In genomic region chr17:28405632-28406477, GRCh38 we compare ENCODE assay signal across 8 cellular contexts. TPM values are rescaled to one million over a fixed set of nuclear protein-coding genes. Genes with fewer than 3 reads are reported as not detected.
DNase-seq lines count a peak whose midpoint lies in the region; ATAC-seq and TF ChIP-seq lines count a peak whose summit lies in the region.

SLC46A1 (minus strand) TSS chr17:28406212; CDS start chr17:28406114, 98 bp downstream.

- H3K36me3 ChIP-seq in lung (ENCODE audit: control insufficient read depth in 2 of 2, insufficient read depth in 2 of 2, low read length in 2 of 2) = peaks cover 0 to 3% of the 10 kb centered on the region in 2 donors

- H3K36me3 Mint-ChIP-seq in Calu3 (ENCODE audit: insufficient read depth, unreplicated experiment) = peaks cover 15% of the 10 kb centered on the region

- intact Hi-C loops in Calu3 (cut with micrococcal nuclease; ENCODE audit: unreplicated experiment) = no loop called here

- peak within 1 kb of the TSS in 1 of 2 donors; percentile 44 for H3K27ac ChIP-seq in lung (ENCODE audit: low read depth in 1 of 2, low read length in 1 of 2)

- DNase-seq in Calu3 (peak; percentile 64), NCI-H1694 treated with DMSO at 0.1 percent for 48 hours (lab: John Stamatoyannopoulos, UW) (peak; percentile 45), ecto neural progenitor cell (ENCODE audit: low spot score) (peak; percentile 77), lung (ENCODE audit: low spot score) (peak; percentile 66), GM19240 (ENCODE audit: insufficient read length, low spot score) (no peak)
- DNase-seq in activated CD4-positive, alpha-beta T cell treated with anti-CD3 and anti-CD28 coated beads for 4 hours = peak; percentile 32 to 40
- peak; percentile 29 for DNase-seq in stimulated activated CD8-positive, alpha-beta memory T cell treated with anti-CD3 and anti-CD28 coated beads, Interleukin-12 subunit alpha, Interleukin-12 subunit beta, amount 100 ng/mL, for 4 hours (ENCODE audit: low read depth)

- no peaks in the 10 kb centered on the region for H3K4me1 Mint-ChIP-seq in Calu3 (ENCODE audit: low read depth, unreplicated experiment)

- peak; percentile 63 for ATAC-seq in GM21825 (IDR thresholded peaks at IDR 0.05; ENCODE audit: unreplicated experiment)
- peak; percentile 72 for ATAC-seq in lung (ENCODE audit: insufficient read depth, low FRiP score)

- BruUV-seq in Calu3 (replicated peaks; lab: Mats Ljungman, UMichigan) = no TSS peak

- no peak for TF ChIP-seq CTCF in Calu3 (IDR thresholded peaks at IDR 0.05; ENCODE audit: unreplicated experiment)
- TF ChIP-seq CTCF in lung (IDR thresholded peaks at IDR 0.05; ENCODE audit: control extremely low read depth, extremely low read depth) = no peak

- H3K4me3 ChIP-seq in lung = peak within 1 kb of the TSS; percentile 64

- WGBS in lung, 2 donors = 1% methylated on average over 66 to 70 of the region's 70 CpGs

- peaks cover 3% of the 10 kb centered on the region in 2 donors for H3K4me1 ChIP-seq in lung (ENCODE audit: control insufficient read depth in 2 of 2, insufficient read depth in 2 of 2, low read length in 2 of 2)

- H3K9me3 ChIP-seq in lung (ENCODE audit: control insufficient read depth in 2 of 2, insufficient read depth in 1 of 2, low read length in 1 of 2) = peaks cover 0 to 2% of the 10 kb centered on the region in 2 donors

- H3K27me3 Mint-ChIP-seq in Calu3 (ENCODE audit: unreplicated experiment) = peaks cover 25% of the 10 kb centered on the region

- peak within 1 kb of the TSS; percentile 86 for H3K4me3 Mint-ChIP-seq in Calu3 (ENCODE audit: low read depth, unreplicated experiment)

- CTCF ChIA-PET in Calu3 (lab: Charles Lee) = interaction anchor here (1.9 kb wide), 1 partner anchor 10 kb away, joined by 8 read pairs; no protein-coding TSS in a partner anchor

- H3K9me3 Mint-ChIP-seq in Calu3 (ENCODE audit: low read depth, unreplicated experiment) = no peaks in the 10 kb centered on the region

- no peak within 1 kb of the TSS for H3K27ac Mint-ChIP-seq in Calu3 (ENCODE audit: unreplicated experiment)

- no peaks in the 10 kb centered on the region for H3K27me3 ChIP-seq in lung (ENCODE audit: control insufficient read depth, insufficient read depth)

RNA-seq across cellular contexts. Expression of gene SLC46A1, which starts in this region (rescaled TPM):
- total RNA-seq in Calu3 (2022) (13.3 and 17.0 TPM in 2 replicates), lung (10 to 100 TPM in 1 of 2 donors, 1 to 10 TPM in 1; 4.6 to 23.8 TPM)
- polyA plus RNA-seq in lung = 10 to 100 TPM in 1 of 2 donors, 1 to 10 TPM in 1; 8.6 to 10.2 TPM
